In the genomic region with DNA sequence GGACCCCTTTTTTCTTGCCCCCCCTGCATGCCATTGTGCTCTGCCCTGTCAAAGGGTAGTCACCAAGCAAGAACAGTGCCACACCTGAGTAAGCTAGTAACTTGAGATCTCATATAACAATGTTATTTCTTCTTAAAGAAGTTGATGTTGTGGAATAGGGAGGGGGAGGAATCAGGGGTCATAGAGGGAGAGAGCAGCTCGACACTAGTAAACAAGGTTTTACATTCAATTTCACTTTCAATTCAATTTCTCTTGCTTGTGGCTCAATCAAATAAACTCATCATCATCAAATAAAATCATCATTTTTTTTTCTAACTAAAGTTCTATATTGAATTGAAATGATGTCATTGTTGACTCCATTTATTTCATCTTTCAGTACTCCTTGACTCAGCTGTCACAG, we compare ENCODE assay signal across 23 cellular contexts.
DNase-seq lines count a peak whose midpoint lies in the region; ATAC-seq and TF ChIP-seq lines count a peak whose summit lies in the region.
"Had no signal": no experiment of that assay in that cellular context is flagged by ENCODE, and none has a peak within 500 bp of the region (broad histone marks: within the 10 kb centered on the region; RNA-seq: fewer than 3 reads in every experiment).

No MANE protein-coding gene starts in this region.

- no peak overlapping the region for H3K9ac ChIP-seq in KMS-11

- POLR2A ChIA-PET in activated CD4-positive, alpha-beta T cell treated with anti-CD3 and anti-CD28 coated beads for 36 hours (lab: Charles Lee) = no interaction called here
- POLR2A ChIA-PET in naive thymus-derived CD4-positive, alpha-beta T cell (lab: Charles Lee) = interaction anchor here (1.1 kb wide), 1 partner anchor 12 kb away, joined by 3 read pairs; no protein-coding TSS in a partner anchor

- H3K4me3 Mint-ChIP-seq in activated CD4-positive, alpha-beta T cell treated with anti-CD3 and anti-CD28 coated beads for 36 hours = no peak overlapping the region
- no peak overlapping the region for H3K4me3 Mint-ChIP-seq in naive thymus-derived CD4-positive, alpha-beta T cell
- H3K4me3 Mint-ChIP-seq: CD14-positive monocyte; T-helper 1 cell treated with Interleukin-12 subunit alpha and Interleukin-12 subunit beta and Interleukin-4 antibody, amounts not matched to agents 30 μg/mL and 1 μg/mL, for 36 hours had no signal

- H3K79me2 ChIP-seq in KMS-11 (ENCODE audit: insufficient read depth, low read depth) = no peaks in the 10 kb centered on the region

- H3K4me1 ChIP-seq in KMS-11 (ENCODE audit: low read depth, poor library complexity, severe bottlenecking) = no peaks in the 10 kb centered on the region
- no peaks in the 10 kb centered on the region for H3K4me1 ChIP-seq in naive thymus-derived CD4-positive, alpha-beta T cell (ENCODE audit: control insufficient read depth in 2 of 2, insufficient read depth in 2 of 2, low read length in 2 of 2)
- H3K4me1 ChIP-seq: HAP-1, SJSA1 had no signal

- no peak for DNase-seq in activated CD4-positive, alpha-beta T cell treated with anti-CD3 and anti-CD28 coated beads for 36 hours
- DNase-seq in activated CD4-positive, alpha-beta T cell treated with anti-CD3 and anti-CD28 coated beads for 4 hours = no peak
- DNase-seq in naive thymus-derived CD4-positive, alpha-beta T cell = no peak
- DNase-seq in Right ventricle myocardium superior (no peak), amygdala (lab: John Stamatoyannopoulos, UW) (no peak)
- DNase-seq: AML-193, Kasumi-1, MG63, NCI-H1092, NCI-H1436 treated with DMSO at 0.1 percent for 48 hours, NCI-H2029, NCI-H2171, NCI-H526 had no signal

- peak overlapping the region; percentile 32; the same call in 1 of the 2 replicates for H2AFZ ChIP-seq in KMS-11 (ENCODE audit: low read depth)

- no peaks in the 10 kb centered on the region for H3K36me3 Mint-ChIP-seq in activated CD4-positive, alpha-beta T cell treated with anti-CD3 and anti-CD28 coated beads for 36 hours (ENCODE audit: low read depth)
- H3K36me3 Mint-ChIP-seq in naive thymus-derived CD4-positive, alpha-beta T cell = no peaks in the 10 kb centered on the region
- H3K36me3 Mint-ChIP-seq: CD14-positive monocyte, IgD-negative memory B cell had no signal

- no peaks in the 10 kb centered on the region for H3K27me3 Mint-ChIP-seq in activated CD4-positive, alpha-beta T cell treated with anti-CD3 and anti-CD28 coated beads for 36 hours
- peaks cover 0 to 2% (median 0%) of the 10 kb centered on the region in 5 donors for H3K27me3 Mint-ChIP-seq in naive thymus-derived CD4-positive, alpha-beta T cell
- H3K27me3 Mint-ChIP-seq: IgD-negative memory B cell had no signal

- peak overlapping the region; percentile 30 for H3K4me2 ChIP-seq in KMS-11

- H3K27me3 ChIP-seq in KMS-11 (ENCODE audit: insufficient read depth, low read depth) = no peaks in the 10 kb centered on the region
- no peaks in the 10 kb centered on the region for H3K27me3 ChIP-seq in naive thymus-derived CD4-positive, alpha-beta T cell (ENCODE audit: control insufficient read depth in 2 of 2, insufficient read depth in 2 of 2, low read length in 2 of 2)
- H3K27me3 ChIP-seq: MG63, SJSA1 had no signal

- H3K9me3 Mint-ChIP-seq in activated CD4-positive, alpha-beta T cell treated with anti-CD3 and anti-CD28 coated beads for 36 hours (ENCODE audit: low read depth) = no peaks in the 10 kb centered on the region
- no peaks in the 10 kb centered on the region for H3K9me3 Mint-ChIP-seq in naive thymus-derived CD4-positive, alpha-beta T cell
- H3K9me3 Mint-ChIP-seq: CD14-positive monocyte; T-helper 1 cell treated with Interleukin-12 subunit alpha and Interleukin-12 subunit beta and Interleukin-4 antibody, amounts not matched to agents 30 μg/mL and 1 μg/mL, for 36 hours had no signal

- no peaks in the 10 kb centered on the region for H3K9me3 ChIP-seq in naive thymus-derived CD4-positive, alpha-beta T cell (ENCODE audit: control insufficient read depth in 2 of 3, low read length in 3 of 3)
- H3K9me3 ChIP-seq: HAP-1, MG63, SJSA1 had no signal

- no peaks in the 10 kb centered on the region for H3K4me1 Mint-ChIP-seq in activated CD4-positive, alpha-beta T cell treated with anti-CD3 and anti-CD28 coated beads for 36 hours
- H3K4me1 Mint-ChIP-seq in naive thymus-derived CD4-positive, alpha-beta T cell = peaks cover 0 to 5% (median 0%) of the 10 kb centered on the region in 7 donors
- H3K4me1 Mint-ChIP-seq: CD14-positive monocyte had no signal

- H4K20me1 ChIP-seq in KMS-11 (ENCODE audit: insufficient read depth) = no peaks in the 10 kb centered on the region

- ATAC-seq in activated CD4-positive, alpha-beta T cell treated with anti-CD3 and anti-CD28 coated beads for 36 hours = peak; percentile 19
- ATAC-seq in GM18867 (IDR thresholded peaks at IDR 0.05; ENCODE audit: unreplicated experiment) = peak; percentile 57
- peak; percentile 36 for ATAC-seq in naive thymus-derived CD4-positive, alpha-beta T cell
- ATAC-seq in Right ventricle myocardium superior (ENCODE audit: poor library complexity) = no peak
- no peak for ATAC-seq in GM21576 (IDR thresholded peaks at IDR 0.05; ENCODE audit: unreplicated experiment)
- ATAC-seq: Panc1 had no signal

- H3K36me3 ChIP-seq in KMS-11 (ENCODE audit: insufficient read depth) = no peaks in the 10 kb centered on the region
- no peaks in the 10 kb centered on the region for H3K36me3 ChIP-seq in naive thymus-derived CD4-positive, alpha-beta T cell (ENCODE audit: control insufficient read depth in 2 of 3, insufficient read depth in 3 of 3, low read length in 3 of 3)
- H3K36me3 ChIP-seq: HAP-1, MG63, SJSA1 had no signal

- intact Hi-C loops in activated CD4-positive, alpha-beta T cell treated with anti-CD3 and anti-CD28 coated beads for 36 hours (cut with DNase I, micrococcal nuclease) = no loop called here
- intact Hi-C loops in naive thymus-derived CD4-positive, alpha-beta T cell (cut with micrococcal nuclease) = no loop called here
- intact Hi-C loops in Right ventricle myocardium superior (cut with DNase I) = no loop called here

- H3K27ac ChIP-seq in KMS-11 = no peak overlapping the region
- no peak overlapping the region for H3K27ac ChIP-seq in naive thymus-derived CD4-positive, alpha-beta T cell (ENCODE audit: low read depth, low read length)
- H3K27ac ChIP-seq: 22Rv1, SJSA1 had no signal

- CTCF ChIA-PET in activated CD4-positive, alpha-beta T cell treated with anti-CD3 and anti-CD28 coated beads for 36 hours (lab: Charles Lee) = interaction anchor here (0.6 to 1.3 kb wide), 2 partner anchors 10 to 13 kb away, joined by 3 to 6 read pairs; no protein-coding TSS in a partner anchor
- CTCF ChIA-PET in naive thymus-derived CD4-positive, alpha-beta T cell (lab: Charles Lee) = no interaction called here

- no peak overlapping the region for H3K27ac Mint-ChIP-seq in activated CD4-positive, alpha-beta T cell treated with anti-CD3 and anti-CD28 coated beads for 36 hours
- H3K27ac Mint-ChIP-seq in naive thymus-derived CD4-positive, alpha-beta T cell = no peak overlapping the region
- H3K27ac Mint-ChIP-seq: CD14-positive monocyte; T-helper 1 cell treated with Interleukin-12 subunit alpha and Interleukin-12 subunit beta and Interleukin-4 antibody, amounts not matched to agents 30 μg/mL and 1 μg/mL, for 36 hours had no signal

- no peak for TF ChIP-seq CTCF in KMS-11 (conservative IDR thresholded peaks at IDR 0.05; ENCODE audit: low read depth, low read length)

- H3K4me3 ChIP-seq in KMS-11 (IDR thresholded peaks at IDR 0.05; ENCODE audit: insufficient read depth, low read depth, low read length) = no peak overlapping the region
- no peak overlapping the region for H3K4me3 ChIP-seq in naive thymus-derived CD4-positive, alpha-beta T cell (ENCODE audit: low read length)
- H3K4me3 ChIP-seq: HAP-1, MG63, SJSA1 had no signal

Comparison
In these comparisons a context has a peak if more than half of its experiments do, and no peak if none do; other contexts are left out.
1. ATAC-seq: peak in activated CD4-positive, alpha-beta T cell treated with anti-CD3 and anti-CD28 coated beads for 36 hours (single experiment), GM18867 (single experiment) and naive thymus-derived CD4-positive, alpha-beta T cell (single experiment); none in Right ventricle myocardium superior (single experiment) and GM21576 (single experiment).